8 cellular contexts compared by ENCODE assay signal in the genomic region with DNA sequence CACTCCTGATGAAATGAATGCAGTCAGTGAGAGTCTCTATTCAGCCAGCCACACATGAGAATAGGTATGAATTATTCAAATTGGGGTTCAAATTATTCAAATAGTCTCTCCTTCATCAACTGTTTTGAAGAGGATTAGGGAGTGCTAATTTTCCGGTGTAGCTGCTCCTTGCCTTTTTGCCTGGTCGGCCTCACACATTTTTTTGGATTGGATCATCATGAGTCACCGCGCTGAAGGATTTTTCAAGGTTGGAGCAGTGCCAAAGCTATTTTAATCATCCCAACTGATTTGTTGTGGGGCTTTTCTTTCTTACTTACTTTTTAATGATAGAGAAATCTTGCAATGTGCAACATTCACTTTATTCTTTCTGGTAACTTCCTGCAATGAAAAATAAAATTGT. TPM values are rescaled to one million over a fixed set of nuclear protein-coding genes. Genes with fewer than 3 reads are reported as not detected.
DNase-seq lines count a peak whose midpoint lies in the region; ATAC-seq and TF ChIP-seq lines count a peak whose summit lies in the region.

No MANE protein-coding gene starts in this region.

- no peak overlapping the region for H3K4me3 ChIP-seq in IMR-90 (ENCODE audit: insufficient read depth, low read depth, low read length)
- no peak overlapping the region for H3K4me3 ChIP-seq in right cardiac atrium (ENCODE audit: low read length)
- H3K4me3 ChIP-seq in transverse colon = no peak overlapping the region
- H3K4me3 ChIP-seq in Karpas-422 (ENCODE audit: low read length) = no peak overlapping the region

- H3K4ac ChIP-seq in IMR-90 (ENCODE audit: low read depth, low read length) = peak overlapping the region; percentile 66; the same call in 1 of the 2 replicates

- H3K4me1 ChIP-seq in IMR-90 (ENCODE audit: control insufficient read depth, insufficient read depth, low read length) = peaks cover 7% of the 10 kb centered on the region
- no peaks in the 10 kb centered on the region for H3K4me1 ChIP-seq in right cardiac atrium (ENCODE audit: control insufficient read depth, insufficient read depth, low read length)
- H3K4me1 ChIP-seq in transverse colon = peaks cover 6 to 51% (median 15%) of the 10 kb centered on the region in 4 donors
- H3K4me1 ChIP-seq in Karpas-422 (ENCODE audit: low read length) = 0 out of 2 replicates have a peak, but pooled peaks cover 2% of the 10 kb centered on the region

- DNase-seq in ACHN = peak; percentile 81
- peak; percentile 92 for DNase-seq in IMR-90
- no peak for DNase-seq in WTC11 (ENCODE audit: low spot score)
- no peak for DNase-seq in right cardiac atrium
- peak; percentile 32 for DNase-seq in transverse colon
- no peak for DNase-seq in CD4-positive, alpha-beta T cell
- no peak for DNase-seq in Karpas-422
- no peak for DNase-seq in activated naive CD4-positive, alpha-beta T cell (lab: John Stamatoyannopoulos, UW)

- H3K9ac ChIP-seq in IMR-90 (ENCODE audit: low read depth, low read length) (no peak overlapping the region), Karpas-422 (ENCODE audit: low read length) (no peak overlapping the region)

- H3K9me3 ChIP-seq in IMR-90 (ENCODE audit: control insufficient read depth, insufficient read depth, low read length) (no peaks in the 10 kb centered on the region), right cardiac atrium (ENCODE audit: control insufficient read depth, low read length) (no peaks in the 10 kb centered on the region), transverse colon (no peaks in the 10 kb centered on the region), Karpas-422 (ENCODE audit: low read length) (no peaks in the 10 kb centered on the region)
- no peaks in the 10 kb centered on the region for H3K9me3 ChIP-seq in CD4-positive, alpha-beta T cell (ENCODE audit: control insufficient read depth, low read length)

- H3K27ac ChIP-seq in IMR-90 (ENCODE audit: insufficient read depth, low read length) = peak overlapping the region; percentile 49; the same call in 1 of the 2 replicates
- no peak overlapping the region for H3K27ac ChIP-seq in right cardiac atrium (ENCODE audit: low read length)
- H3K27ac ChIP-seq in transverse colon = peak overlapping the region; percentile 60 to 82 (median 74)
- no peak overlapping the region for H3K27ac ChIP-seq in CD4-positive, alpha-beta T cell (ENCODE audit: low read depth, low read length)
- H3K27ac ChIP-seq in Karpas-422 (ENCODE audit: low read length) = no peak overlapping the region

- no peaks in the 10 kb centered on the region; a peak in 1 of 4 replicates for H3K79me1 ChIP-seq in IMR-90 (ENCODE audit: low read depth in 1 of 2, low read length in 2 of 2)

- TF ChIP-seq RAD21 in IMR-90 (IDR thresholded peaks at IDR 0.05; ENCODE audit: low read length) = no peak

- H3K36me3 ChIP-seq in IMR-90 (ENCODE audit: control insufficient read depth, insufficient read depth, low read length) (no peaks in the 10 kb centered on the region), transverse colon (no peaks in the 10 kb centered on the region), Karpas-422 (ENCODE audit: insufficient read depth, low read length) (no peaks in the 10 kb centered on the region)

- H3K27me3 ChIP-seq in IMR-90 (ENCODE audit: control insufficient read depth, insufficient read depth, low read length) (no peaks in the 10 kb centered on the region), right cardiac atrium (ENCODE audit: control insufficient read depth, insufficient read depth) (no peaks in the 10 kb centered on the region), transverse colon (no peaks in the 10 kb centered on the region), Karpas-422 (ENCODE audit: low read length) (no peaks in the 10 kb centered on the region)
- H3K27me3 ChIP-seq in CD4-positive, alpha-beta T cell (ENCODE audit: control insufficient read depth, insufficient read depth, low read length) = no peaks in the 10 kb centered on the region

- peak overlapping the region; percentile 85; the same call in 1 of the 2 replicates for H3K18ac ChIP-seq in IMR-90 (ENCODE audit: low read depth, low read length)

- peak overlapping the region; percentile 68; the same call in 1 of the 2 replicates for H4K91ac ChIP-seq in IMR-90 (ENCODE audit: insufficient read depth, low read depth, low read length)

- TF ChIP-seq POLR2A in IMR-90 (IDR thresholded peaks at IDR 0.05; ENCODE audit: low read depth, low read length) (no peak), transverse colon (IDR thresholded peaks at IDR 0.05) (no peak)

- H4K20me1 ChIP-seq in IMR-90 (ENCODE audit: insufficient read depth, low read length) = no peaks in the 10 kb centered on the region
- H4K20me1 ChIP-seq in Karpas-422 (ENCODE audit: insufficient read depth, low read depth, low read length) = 0 out of 2 replicates have a peak, but pooled peaks cover 3% of the 10 kb centered on the region

- WGBS in IMR-90 (ENCODE audit: extremely low coverage in 2 of 2, insufficient read length in 1 of 2), 2 experiments = no CpG with 5 or more reads among the region's 4 CpGs
- 10% methylated on average over 4 of the region's 4 CpGs for WGBS in right cardiac atrium
- WGBS in transverse colon (ENCODE audit: low coverage in 1 of 2), 2 donors = 16 to 42% methylated on average over 4 of the region's 4 CpGs

- H3K14ac ChIP-seq in IMR-90 (replicated peaks; ENCODE audit: low read depth, low read length) = no peak overlapping the region

- peak overlapping the region; percentile 44 to 68 for H4K8ac ChIP-seq in IMR-90 (ENCODE audit: low read depth in 2 of 2, low read length in 2 of 2)

- H3K23ac ChIP-seq in IMR-90 (ENCODE audit: low read depth, low read length) = peak overlapping the region; percentile 66; the same call in 1 of the 2 replicates

- peak overlapping the region; percentile 83; the same call in 1 of the 2 replicates for H4K5ac ChIP-seq in IMR-90 (ENCODE audit: low read depth, low read length)

- peak; percentile 22; the same call in 1 of the 2 replicates for ATAC-seq in IMR-90 (ENCODE audit: low read depth)
- ATAC-seq in WTC11 = peak; percentile 42
- ATAC-seq in right cardiac atrium = peak; percentile 53 to 61
- ATAC-seq in CD4-positive, alpha-beta T cell (ENCODE audit: poor library complexity) = no peak

- H3K27ac Mint-ChIP-seq in WTC11 = peak overlapping the region; percentile 90
- H3K27ac Mint-ChIP-seq in CD4-positive, alpha-beta T cell = no peak overlapping the region

- dilution Hi-C loops in IMR-90 (cut with HindIII; ENCODE audit: low sequenced_read_pairs, unreplicated experiment) = no loop called here

- H2BK20ac ChIP-seq in IMR-90 (ENCODE audit: low read depth, low read length) = peak overlapping the region; percentile 88; the same call in 1 of the 2 replicates

- POLR2A ChIA-PET in IMR-90 (lab: Charles Lee; ENCODE audit: unreplicated experiment) (no interaction called here), WTC11 (lab: Charles Lee) (no interaction called here)
- POLR2A ChIA-PET in CD4-positive, alpha-beta T cell (lab: Charles Lee) = no interaction called here

- no peaks in the 10 kb centered on the region for H3K27me3 Mint-ChIP-seq in WTC11 (ENCODE audit: low read depth)
- peaks cover 20% of the 10 kb centered on the region for H3K27me3 Mint-ChIP-seq in CD4-positive, alpha-beta T cell

- no peaks in the 10 kb centered on the region for H3K9me3 Mint-ChIP-seq in WTC11
- H3K9me3 Mint-ChIP-seq in CD4-positive, alpha-beta T cell = peaks cover 4% of the 10 kb centered on the region

- H3K36me3 Mint-ChIP-seq in WTC11 = no peaks in the 10 kb centered on the region
- H3K36me3 Mint-ChIP-seq in CD4-positive, alpha-beta T cell (ENCODE audit: low read depth) = no peaks in the 10 kb centered on the region

- H2AFZ ChIP-seq in IMR-90 (replicated peaks; ENCODE audit: low read length, poor library complexity) (no peak overlapping the region), Karpas-422 (ENCODE audit: low read length) (no peak overlapping the region)

- peak overlapping the region; percentile 16 for H3K4me3 Mint-ChIP-seq in WTC11
- H3K4me3 Mint-ChIP-seq in CD4-positive, alpha-beta T cell = no peak overlapping the region

- CTCF ChIA-PET in IMR-90 (lab: Yijun Ruan, JAX) = interaction anchor here (0.8 to 1.6 kb wide), 3 partner anchors 14 to 72 kb away, joined by 3 to 7 read pairs (median 3); no protein-coding TSS in a partner anchor
- CTCF ChIA-PET in WTC11 (lab: Charles Lee) = interaction anchor here (0.8 to 1.5 kb wide), 2 partner anchors 22 to 46 kb away, joined by 3 to 13 read pairs; no protein-coding TSS in a partner anchor
- CTCF ChIA-PET in CD4-positive, alpha-beta T cell (lab: Charles Lee) = no interaction called here

- no peaks in the 10 kb centered on the region for H3K9me1 ChIP-seq in IMR-90 (ENCODE audit: insufficient read depth, low read length)

- TF ChIP-seq CTCF in IMR-90 (conservative IDR thresholded peaks at IDR 0.05; ENCODE audit: low read depth, low read length) (no peak), WTC11 (IDR thresholded peaks at IDR 0.05) (no peak), transverse colon (IDR thresholded peaks at IDR 0.05) (no peak)
- no peak for TF ChIP-seq CTCF in CD4-positive, alpha-beta T cell (IDR thresholded peaks at IDR 0.05)

- in situ Hi-C loops in ACHN (cut with HindIII; ENCODE audit: low pct_ligation_motif_present, low pct_unique_long_range_greater_than_20kb, low sequenced_read_pairs) (no loop called here), IMR-90 (cut with MboI; ENCODE audit: low sequenced_read_pairs) (loop anchor here (5.0 kb wide), 1 partner anchor 45 kb away; no protein-coding TSS in a partner anchor), transverse colon (cut with MboI; ENCODE audit: low pct_ligation_motif_present in 1 of 4, low pct_unique_long_range_greater_than_20kb in 1 of 4, low sequenced_read_pairs in 3 of 4) (no loop called here)

- no peak overlapping the region for H2AK9ac ChIP-seq in IMR-90 (replicated peaks; ENCODE audit: low read depth, low read length, poor library complexity)

- peak overlapping the region; percentile 48; the same call in 2 of the 3 replicates for H2BK15ac ChIP-seq in IMR-90 (ENCODE audit: low read depth, low read length)

- H2AK5ac ChIP-seq in IMR-90 (ENCODE audit: low read depth, low read length) = no peak overlapping the region

- H2BK120ac ChIP-seq in IMR-90 (ENCODE audit: low read depth, low read length) = peak overlapping the region; percentile 88

- H3K4me2 ChIP-seq in IMR-90 (ENCODE audit: low read depth, low read length) (peak overlapping the region; percentile 92; the same call in 1 of the 2 replicates), Karpas-422 (ENCODE audit: low read depth, low read length, poor library complexity, severe bottlenecking) (no peak overlapping the region)

- H3K9me2 ChIP-seq in Karpas-422 (replicated peaks; ENCODE audit: insufficient read depth, low read length) = no peaks in the 10 kb centered on the region

- peaks cover 48% of the 10 kb centered on the region for H3K4me1 Mint-ChIP-seq in WTC11
- H3K4me1 Mint-ChIP-seq in CD4-positive, alpha-beta T cell (ENCODE audit: low read depth) = no peaks in the 10 kb centered on the region

- BruUV-seq in IMR-90 (replicated peaks; lab: Mats Ljungman, UMichigan) = no TSS peak

- TF ChIP-seq EP300 in transverse colon (IDR thresholded peaks at IDR 0.05; ENCODE audit: low read depth) = no peak

- no peak overlapping the region for H3K56ac ChIP-seq in IMR-90 (ENCODE audit: extremely low read depth, insufficient read depth, low read length)

- H2BK5ac ChIP-seq in IMR-90 (ENCODE audit: low read depth, low read length, poor library complexity, severe bottlenecking) = peak overlapping the region; percentile 95

- no peaks in the 10 kb centered on the region for H3K79me2 ChIP-seq in Karpas-422 (ENCODE audit: low read length)

- intact Hi-C loops in IMR-90 (cut with micrococcal nuclease) (loop anchor here (2.0 kb wide), 1 partner anchor 65 kb away; no protein-coding TSS in a partner anchor), right cardiac atrium (cut with DNase I) (no loop called here), transverse colon (cut with DNase I; ENCODE audit: low total_unique reads) (no loop called here)
- intact Hi-C loops in CD4-positive, alpha-beta T cell (cut with DNase I, micrococcal nuclease) = no loop called here

RNA-seq across cellular contexts. Expression of gene DTNA, which starts 2.4 kb away (rescaled TPM):
- total RNA-seq in IMR-90 (2012; rRNA removed) (7.5 and 9.5 TPM in 2 replicates), WTC11 (2021) (16.1 to 16.9 TPM (median 16.2 TPM) in 3 replicates), right cardiac atrium (100 to 1,000 TPM; 139 to 175 (median 155) TPM), transverse colon (10 to 100 TPM in 3 of 4 donors, 1 to 10 TPM in 1; 8.9 to 74.4 (median 15.1) TPM)
- polyA plus RNA-seq in IMR-90 (2012; rRNA removed) (8.7 and 10.8 TPM in 2 replicates), right cardiac atrium (131 TPM)
- polyA plus RNA-seq in IMR-90 (2012; cell fraction: cytosol; rRNA removed) = 4.6 and 4.8 TPM in 2 replicates
- 5.2 and 21.0 TPM in 2 replicates for polyA plus RNA-seq in IMR-90 (2012; cell fraction: nucleus; rRNA removed; ENCODE audit: low replicate concordance)
- not detected for total RNA-seq in CD4-positive, alpha-beta T cell
- not detected in 2 replicates for total RNA-seq in Karpas-422 (2014; rRNA removed; shearing (Covaris generic); ENCODE audit: low replicate concordance)

Comparison
In these comparisons a context has a peak if more than half of its experiments do, and no peak if none do; other contexts are left out.
1. DNase-seq: peak in ACHN (single experiment), IMR-90 (single experiment) and transverse colon (single experiment); none in WTC11 (single experiment), right cardiac atrium (0 of 3), CD4-positive, alpha-beta T cell (0 of 10), Karpas-422 (single experiment) and activated naive CD4-positive, alpha-beta T cell (0 of 4).
2. H3K27ac ChIP-seq: peak in IMR-90 (single experiment) and transverse colon (4 of 4); none in right cardiac atrium (single experiment), CD4-positive, alpha-beta T cell (single experiment) and Karpas-422 (single experiment).